In the genomic region with DNA sequence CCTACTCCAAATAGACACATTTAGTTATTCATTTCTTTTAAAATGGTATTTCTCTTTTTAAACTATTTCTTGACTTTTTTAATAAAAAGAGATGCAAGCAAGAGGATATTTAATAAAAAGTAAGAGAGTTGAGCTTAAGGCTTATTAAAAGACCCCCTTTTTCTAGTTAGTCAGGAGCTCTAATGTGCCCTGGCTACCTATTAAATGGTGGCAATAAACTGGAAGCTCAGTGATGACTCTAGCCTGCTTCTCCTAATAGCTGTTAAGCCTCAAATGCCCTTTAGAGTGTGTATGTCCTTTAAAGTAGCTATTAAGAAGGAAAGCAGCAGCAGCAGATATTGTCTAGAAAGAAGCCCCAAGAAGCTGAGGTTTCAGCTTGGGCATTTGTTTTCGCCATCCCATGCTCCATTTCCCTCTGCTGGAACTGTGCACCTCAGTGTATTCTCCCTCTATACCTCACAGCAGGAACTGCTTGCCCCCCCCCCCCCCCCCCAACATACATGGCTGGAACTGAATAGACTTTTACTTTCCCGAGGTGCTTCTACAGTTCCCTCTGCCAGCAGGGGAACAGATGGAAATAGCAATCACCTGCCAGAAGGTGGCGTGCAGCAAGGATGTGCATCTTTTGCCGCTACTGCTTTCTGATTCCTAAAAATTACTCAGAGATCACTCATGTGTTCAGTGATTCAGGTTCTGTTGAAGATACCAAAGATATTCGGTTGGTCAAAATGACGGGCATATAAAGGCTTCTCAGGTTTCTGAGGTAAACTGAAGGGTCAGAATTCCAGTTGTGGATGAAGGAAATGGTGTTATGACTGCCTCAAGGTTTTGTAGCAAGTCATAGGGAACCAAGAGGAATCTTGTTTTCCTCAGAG, we compare ENCODE assay signal across 8 cellular contexts. TPM values are rescaled to one million over a fixed set of nuclear protein-coding genes. Genes with fewer than 3 reads are reported as not detected.
DNase-seq lines count a peak whose midpoint lies in the region; ATAC-seq, FAIRE-seq and TF ChIP-seq lines count a peak whose summit lies in the region.

No MANE protein-coding gene starts in this region.

- H3K36me3 ChIP-seq in parathyroid adenoma (ENCODE audit: control insufficient read depth, insufficient read depth, low read length): no peaks in the 10 kb centered on the region

- H3K4me1 ChIP-seq in parathyroid adenoma: no peaks in the 10 kb centered on the region

- no peak for TF ChIP-seq POLR2A in GM12892 (IDR thresholded peaks at IDR 0.05; ENCODE audit: low read depth, low read length)

- FAIRE-seq in GM12892 (lab: Jason Lieb, UNC): peak; percentile 70

- TF ChIP-seq CTCF in AG04449 (IDR thresholded peaks at IDR 0.05; ENCODE audit: insufficient read depth, low read length, missing control alignments) (peak; percentile 88), fibroblast of pulmonary artery (IDR thresholded peaks at IDR 0.05; ENCODE audit: low read length, missing control alignments) (peak; percentile 82), parathyroid adenoma (IDR thresholded peaks at IDR 0.05) (peak; percentile 43)

- POLR2A ChIA-PET in AG04449 (lab: Yijun Ruan, JAX): interaction anchor here (0.5 to 0.7 kb wide), 2 partner anchors 109 to 172 kb away, joined by 3 read pairs; no protein-coding TSS in a partner anchor

- H3K4me3 ChIP-seq in AG04449 (ENCODE audit: low read depth, low read length) (peak overlapping the region; percentile 62), fibroblast of pulmonary artery (replicated peaks; ENCODE audit: low read depth, low read length) (peak overlapping the region; percentile 79), parathyroid adenoma (ENCODE audit: low read depth, low read length) (no peak overlapping the region)

- DNase-seq in AG04449 (ENCODE audit: low read depth, low spot score) (no peak), GM12892 (ENCODE audit: insufficient read length) (peak; percentile 6), NCI-H748 (lab: John Stamatoyannopoulos, UW; ENCODE audit: unreplicated experiment) (peak; percentile 86), fibroblast of pulmonary artery (ENCODE audit: low read depth) (peak; percentile 92)
- peak; percentile 8 for DNase-seq in activated CD8-positive, alpha-beta memory T cell treated with anti-CD3 and anti-CD28 coated beads, Interleukin-2, amount 50 U/mL, for 24 hours (ENCODE audit: extremely low read depth)

- H2AFZ ChIP-seq in parathyroid adenoma: no peak overlapping the region

- no peaks in the 10 kb centered on the region for H3K9me3 ChIP-seq in parathyroid adenoma (ENCODE audit: control insufficient read depth, low read length)

- H3K4me2 ChIP-seq in parathyroid adenoma (ENCODE audit: low read length): no peak overlapping the region

- CTCF ChIA-PET in AG04449 (lab: Yijun Ruan, JAX): interaction anchor here (0.6 to 11.6 kb wide), 32 partner anchors 13 to 254 kb away, joined by 3 to 210 read pairs (median 8); partner anchors contain the start of genes CCDC190, NUF2 and RGS5

- H3K27me3 ChIP-seq in parathyroid adenoma (ENCODE audit: control insufficient read depth, insufficient read depth, low read length): no peaks in the 10 kb centered on the region

- no peak overlapping the region for H3K9ac ChIP-seq in parathyroid adenoma

- no peaks in the 10 kb centered on the region for H3K79me2 ChIP-seq in parathyroid adenoma

- no peak overlapping the region for H3K27ac ChIP-seq in parathyroid adenoma

- ATAC-seq in HG03139 (IDR thresholded peaks at IDR 0.05; ENCODE audit: unreplicated experiment) (peak; percentile 80), GM21447 (IDR thresholded peaks at IDR 0.05; ENCODE audit: unreplicated experiment) (no peak)

RNA-seq across cellular contexts. Expression of gene RGS4, which starts 2.5 kb away (rescaled TPM):
- not detected for polyA plus RNA-seq in GM12892 (2012; ENCODE audit: missing spikeins)
